ENCODE assay signal across 27 cellular contexts in the genomic region with DNA sequence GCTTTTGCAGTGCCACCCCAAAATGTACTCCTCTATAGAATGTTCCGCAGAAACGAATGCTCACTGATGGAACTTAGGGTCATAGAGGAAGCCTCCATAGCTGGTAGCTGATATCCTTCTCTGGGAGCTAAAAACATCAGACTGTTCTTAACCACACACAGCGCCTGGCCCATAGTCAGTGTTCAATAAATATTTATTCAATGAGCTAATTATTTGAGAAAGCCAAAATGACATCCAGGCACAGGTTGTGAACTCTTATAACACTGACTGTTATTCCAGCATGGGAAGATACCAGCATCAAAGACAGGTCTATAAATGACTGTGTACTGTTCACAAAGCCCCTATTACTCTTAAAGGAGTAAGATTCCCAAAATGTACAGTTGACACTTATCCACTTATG. TPM values are rescaled to one million over a fixed set of nuclear protein-coding genes. Genes with fewer than 3 reads are reported as not detected.
DNase-seq lines count a peak whose midpoint lies in the region; ATAC-seq and TF ChIP-seq lines count a peak whose summit lies in the region.
"Had no signal": no experiment of that assay in that cellular context is flagged by ENCODE, and none has a peak within 500 bp of the region (broad histone marks: within the 10 kb centered on the region; RNA-seq: fewer than 3 reads in every experiment).

No MANE protein-coding gene starts in this region.

- H3K4me3 ChIP-seq in hepatocyte (no peak overlapping the region), prostate gland (no peak overlapping the region)
- H3K4me3 ChIP-seq: A549, GM12878, PC-9 had no signal

- peaks cover 14% of the 10 kb centered on the region for H3K4me1 ChIP-seq in hepatocyte (ENCODE audit: insufficient read depth)
- H3K4me1 ChIP-seq in prostate gland (replicated peaks): no peaks in the 10 kb centered on the region
- H3K4me1 ChIP-seq: A549 had no signal

- no peaks in the 10 kb centered on the region for H3K9me2 ChIP-seq in hepatocyte (replicated peaks; ENCODE audit: insufficient read depth)

- H3K27ac ChIP-seq in hepatocyte (peak overlapping the region; percentile 4), prostate gland (peak overlapping the region; percentile 15 to 60)
- H3K27ac ChIP-seq: A549, KMS-11, PC-9 had no signal

- no peaks in the 10 kb centered on the region for H3K36me3 ChIP-seq in hepatocyte (replicated peaks; ENCODE audit: insufficient read depth, low read depth)
- H3K36me3 ChIP-seq in prostate gland: no peaks in the 10 kb centered on the region

- ATAC-seq in GM18858 (IDR thresholded peaks at IDR 0.05; ENCODE audit: unreplicated experiment): no peak
- ATAC-seq: A549, GM12878, HCT116 had no signal

- H3K4me2 ChIP-seq in hepatocyte: no peak overlapping the region
- H3K4me2 ChIP-seq: A549, KMS-11, PC-9 had no signal

- no peak overlapping the region for H2AFZ ChIP-seq in hepatocyte
- H2AFZ ChIP-seq: PC-9 had no signal

- H3K9me3 ChIP-seq in hepatocyte (ENCODE audit: low read depth): no peaks in the 10 kb centered on the region
- H3K9me3 ChIP-seq in prostate gland: no peaks in the 10 kb centered on the region
- H3K9me3 ChIP-seq: A549 had no signal

- TF ChIP-seq POLR2A in prostate gland (IDR thresholded peaks at IDR 0.05): no peak

- DNase-seq in DMS53 (lab: John Stamatoyannopoulos, UW) (peak; percentile 63), NCI-H774 (lab: John Stamatoyannopoulos, UW) (peak; percentile 61), hepatocyte (ENCODE audit: low spot score) (no peak), prostate gland (ENCODE audit: low spot score) (no peak), foreskin melanocyte (no peak), activated gamma-delta T cell (lab: John Stamatoyannopoulos, UW) (no peak)
- DNase-seq: C1 segment of cervical spinal cord; CD4-positive, alpha-beta memory T cell; COR-L47; DMS79; EL; GDM1; NCI-H1092; NCI-H1417 treated with DMSO at 0.1 percent for 48 hours; NCI-H1694 treated with DMSO at 0.1 percent for 48 hours; NCI-H524; NCI-H748 treated with DMSO at 0.1 percent for 48 hours; PC-9; Right ventricle myocardium superior had no signal

- no peaks in the 10 kb centered on the region for H4K20me1 ChIP-seq in hepatocyte (ENCODE audit: insufficient read depth, poor library complexity, severe bottlenecking)

- TF ChIP-seq CTCF in hepatocyte (IDR thresholded peaks at IDR 0.05; ENCODE audit: poor library complexity) (no peak), prostate gland (IDR thresholded peaks at IDR 0.05) (no peak)

- intact Hi-C loops in prostate gland (cut with DNase I): no loop called here

- H3K27me3 ChIP-seq in hepatocyte (no peaks in the 10 kb centered on the region), prostate gland (replicated peaks; ENCODE audit: insufficient read depth) (no peaks in the 10 kb centered on the region)

- 75% methylated on average over 3 of the region's 3 CpGs for WGBS in hepatocyte (ENCODE audit: low lambda C conversion rate, missing lambda C conversion rate)
- WGBS in prostate gland: 69% methylated on average over 3 of the region's 3 CpGs

- H3K79me2 ChIP-seq in hepatocyte: no peaks in the 10 kb centered on the region

RNA-seq across cellular contexts. Expression of gene GDF9, which starts 12.9 kb away (rescaled TPM):
- total RNA-seq in hepatocyte: 0.76 and 1.7 TPM in 2 replicates
- polyA plus RNA-seq in hepatocyte: 2.2 and 4.1 TPM in 2 replicates
- 1 to 10 TPM in 1 of 2 donors, under 1 TPM in 1; 0.09 to 3.2 TPM for total RNA-seq in prostate gland
- polyA plus RNA-seq: IgD-negative memory B cell had no signal

RNA-seq across cellular contexts. Expression of gene UQCRQ, which starts 13.1 kb away (rescaled TPM):
- total RNA-seq in hepatocyte: 146 and 174 TPM in 2 replicates
- polyA plus RNA-seq in hepatocyte: 1,138 and 1,156 TPM in 2 replicates
- total RNA-seq in prostate gland: 100 to 1,000 TPM; 201 to 223 TPM

RNA-seq across cellular contexts. Expression of gene LEAP2, which starts 20.1 kb away (rescaled TPM):
- total RNA-seq in hepatocyte (19.2 and 22.6 TPM in 2 replicates), prostate gland (1 to 10 TPM in 1 of 2 donors, under 1 TPM in 1; 0.32 to 1.4 TPM)
- 30.5 and 36.3 TPM in 2 replicates for polyA plus RNA-seq in hepatocyte

RNA-seq across cellular contexts. Expression of gene SHROOM1, which starts 22.9 kb away (rescaled TPM):
- 8.5 and 10.0 TPM in 2 replicates for total RNA-seq in hepatocyte
- 17.8 and 19.2 TPM in 2 replicates for polyA plus RNA-seq in hepatocyte
- 100 to 1,000 TPM in 1 of 2 donors, 10 to 100 TPM in 1; 62.1 to 364 TPM for total RNA-seq in prostate gland
- polyA plus RNA-seq: CD4-positive, alpha-beta memory T cell had no signal

RNA-seq across cellular contexts. Expression of gene SOWAHA, which starts 40.2 kb away (rescaled TPM):
- total RNA-seq in hepatocyte (11.4 and 14.4 TPM in 2 replicates), prostate gland (10 to 100 TPM in 1 of 2 donors, 1 to 10 TPM in 1; 4.1 to 16.7 TPM)
- polyA plus RNA-seq in hepatocyte: 3.1 and 6.8 TPM in 2 replicates
- total RNA-seq: CD4-positive, alpha-beta memory T cell; PC-9; RPMI7951; SK-MEL-5 had no signal
- polyA plus RNA-seq: IgD-negative memory B cell had no signal

Comparison
In these comparisons a context has a peak if more than half of its experiments do, and no peak if none do; other contexts are left out.
1. DNase-seq: peak in DMS53 (single experiment) and NCI-H774 (single experiment); none in hepatocyte (single experiment), prostate gland (single experiment), foreskin melanocyte (single experiment) and activated gamma-delta T cell (single experiment).